Comparison of ENCODE assay signal across 25 cellular contexts in the genomic region with DNA sequence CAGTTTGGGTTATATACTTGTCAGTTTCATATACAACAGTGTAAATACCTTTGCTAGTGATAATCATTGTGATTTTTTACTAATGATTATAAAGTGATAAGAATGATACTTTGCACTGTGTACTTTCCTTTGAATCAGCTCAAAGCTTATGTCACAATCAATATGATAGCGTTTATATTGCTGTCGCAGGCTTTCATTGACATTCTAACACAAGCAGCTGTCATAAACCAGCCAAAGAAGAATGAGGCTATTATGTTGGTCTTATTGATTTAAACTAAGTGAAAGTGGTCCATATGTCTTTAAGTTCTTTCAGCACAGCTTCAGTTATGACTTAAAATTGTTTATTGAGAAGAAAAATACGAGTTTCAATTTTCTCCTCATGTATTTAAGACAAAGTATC.
"Had no signal": no experiment of that assay in that cellular context is flagged by ENCODE, and none has a peak within 500 bp of the region (broad histone marks: within the 10 kb centered on the region; RNA-seq: fewer than 3 reads in every experiment).

No MANE protein-coding gene starts in this region.

- H3K27ac ChIP-seq: heart left ventricle, left lung, lower lobe of right lung, neutrophil, right atrium auricular region, right lobe of liver, suprapubic skin, thoracic aorta, tibial artery, upper lobe of right lung had no signal

- H3K27me3 ChIP-seq: heart left ventricle, left lung, neutrophil, right atrium auricular region, right lobe of liver, suprapubic skin, tibial artery, upper lobe of right lung had no signal

- ATAC-seq: heart left ventricle; left cardiac atrium; left lung; lower lobe of right lung; naive thymus-derived CD4-positive, alpha-beta T cell; natural killer cell treated with Interleukin-12 subunit alpha and Interleukin-12 subunit beta and Interleukin-15 and Interleukin-18, amount 100 ng/mL, for 72 hours; right lobe of liver; stimulated activated naive B cell treated with anti-CD40 and anti-IgM and Interleukin-4, amounts not matched to agents 10 μg/mL and 1 μg/mL and 100 μg/mL, for 72 hours; upper lobe of right lung had no signal

- H3K9me3 ChIP-seq: left lung, lower lobe of right lung, neutrophil, right atrium auricular region, right lobe of liver, suprapubic skin, thoracic aorta, tibial artery, upper lobe of right lung had no signal

- FAIRE-seq: urothelium cell line had no signal

- DNase-seq: heart left ventricle; hypothalamus; islet precursor cell; kidney glomerular epithelial cell; left cardiac atrium; left lung; lower lobe of right lung; mammary epithelial cell; naive thymus-derived CD4-positive, alpha-beta T cell; occipital lobe; right lobe of liver; stimulated activated CD4-positive, alpha-beta T cell treated with anti-CD3 and anti-CD28 coated beads, Interleukin-12 subunit alpha, Interleukin-12 subunit beta, amount 100 ng/mL, for 4 hours; stimulated activated CD4-positive, alpha-beta T cell treated with anti-CD3 and anti-CD28 coated beads, Interleukin-15, amount 100 ng/mL, for 24 hours; stimulated activated CD4-positive, alpha-beta T cell treated with anti-CD3 and anti-CD28 coated beads, Interleukin-2, amount 100 ng/mL, for 24 hours; stimulated activated CD4-positive, alpha-beta T cell treated with anti-CD3 and anti-CD28 coated beads, Interleukin-4, amount 100 ng/mL, for 1 hour; stimulated activated naive B cell treated with anti-CD40 and anti-IgM and Interleukin-4, amounts not matched to agents 10 μg/mL and 1 μg/mL and 100 μg/mL, for 72 hours; tibial artery; trophoblast cell; upper lobe of right lung had no signal

- H3K4me3 ChIP-seq: heart left ventricle, left lung, lower lobe of right lung, right atrium auricular region, right lobe of liver, suprapubic skin, thoracic aorta, tibial artery, upper lobe of right lung had no signal

- H3K4me1 ChIP-seq: heart left ventricle, left lung, lower lobe of right lung, right atrium auricular region, right lobe of liver, suprapubic skin, tibial artery, upper lobe of right lung had no signal

- H3K36me3 ChIP-seq: heart left ventricle, left lung, lower lobe of right lung, neutrophil, right atrium auricular region, right lobe of liver, suprapubic skin, thoracic aorta, tibial artery, upper lobe of right lung had no signal
